19 cellular contexts compared by ENCODE assay signal in genomic region chr13:97239306-97239705, GRCh38. TPM values are rescaled to one million over a fixed set of nuclear protein-coding genes. Genes with fewer than 3 reads are reported as not detected.
DNase-seq lines count a peak whose midpoint lies in the region; ATAC-seq, FAIRE-seq and TF ChIP-seq lines count a peak whose summit lies in the region.
"Had no signal": no experiment of that assay in that cellular context is flagged by ENCODE, and none has a peak within 500 bp of the region (broad histone marks: within the 10 kb centered on the region; RNA-seq: fewer than 3 reads in every experiment).

No MANE protein-coding gene starts in this region.

- no peaks in the 10 kb centered on the region for H3K9me3 ChIP-seq in A549
- H3K9me3 ChIP-seq in PC-3 (ENCODE audit: low read length): no peaks in the 10 kb centered on the region
- no peaks in the 10 kb centered on the region for H3K9me3 ChIP-seq in hepatocyte (ENCODE audit: low read depth)
- H3K9me3 ChIP-seq in colonic mucosa: no peaks in the 10 kb centered on the region
- H3K9me3 ChIP-seq: left lung, MG63 had no signal

- POLR2A ChIA-PET in A549 (lab: Yijun Ruan, JAX) (no interaction called here), PC-3 (lab: Charles Lee; ENCODE audit: unreplicated experiment) (no interaction called here)

- TF ChIP-seq EP300 in A549 (IDR thresholded peaks at IDR 0.05): no peak

- DNase-seq in A549 (ENCODE audit: low read depth in 1 of 2, low spot score in 1 of 2) (no peak), PC-3 (no peak), hepatocyte (ENCODE audit: low spot score) (no peak), colonic mucosa (no peak), EL (no peak)
- no peak for DNase-seq in stimulated activated effector memory CD8-positive, alpha-beta T cell treated with anti-CD3 and anti-CD28 coated beads, Interleukin-12 subunit alpha, Interleukin-12 subunit beta, amount 100 ng/mL, for 72 hours (ENCODE audit: low spot score in 2 of 2)
- DNase-seq in activated T-cell treated with anti-CD3 and anti-CD28 coated beads, Interleukin-2, amount 50 U/mL, for 24 hours: no peak
- DNase-seq: central memory CD4-positive, alpha-beta T cell; DND-41; endodermal cell; GM23248; left lung; MG63; NCI-H1436 treated with DMSO at 0.1 percent for 48 hours; NCI-H2171 treated with DMSO at 0.1 percent for 48 hours; PC-9; stimulated activated CD4-positive, alpha-beta T cell treated with anti-CD3 and anti-CD28 coated beads, Interleukin-4, amount 100 ng/mL, for 4 hours had no signal

- peak overlapping the region; percentile 35 to 73; a peak in 5 of 6 replicates for H3K27ac ChIP-seq in A549
- H3K27ac ChIP-seq in PC-3 (ENCODE audit: low read length): no peak overlapping the region
- peak overlapping the region; percentile 33 for H3K27ac ChIP-seq in hepatocyte
- H3K27ac ChIP-seq in colonic mucosa: no peak overlapping the region
- H3K27ac ChIP-seq: GM23248, PC-9 had no signal

- no peak for FAIRE-seq in A549 (lab: Jason Lieb, UNC)

- intact Hi-C loops in PC-3 (cut with micrococcal nuclease) (no loop called here), colonic mucosa (cut with DNase I) (no loop called here)

- WGBS in A549 (ENCODE audit: missing lambda C conversion rate): 61% methylated on average over 1 of the region's 1 CpG
- 91% methylated on average over 1 of the region's 1 CpG for whole genome bisulfite sequencing in hepatocyte (ENCODE audit: low lambda C conversion rate, missing lambda C conversion rate)

- no peak overlapping the region for H3K4me3 ChIP-seq in A549
- no peak overlapping the region for H3K4me3 ChIP-seq in PC-3 (ENCODE audit: low read length)
- H3K4me3 ChIP-seq in hepatocyte: no peak overlapping the region
- H3K4me3 ChIP-seq in colonic mucosa: no peak overlapping the region
- H3K4me3 ChIP-seq: GM23248, left lung, MG63, PC-9 had no signal

- CTCF ChIA-PET in A549 (lab: Yijun Ruan, JAX): interaction anchor here (2.1 kb wide), 1 partner anchor 129 kb away, joined by 8 read pairs; no protein-coding TSS in a partner anchor
- CTCF ChIA-PET in PC-3 (lab: Charles Lee): no interaction called here

- H3K36me3 ChIP-seq in PC-3 (ENCODE audit: low read depth, low read length) (no peaks in the 10 kb centered on the region), hepatocyte (replicated peaks; ENCODE audit: insufficient read depth, low read depth) (no peaks in the 10 kb centered on the region), colonic mucosa (no peaks in the 10 kb centered on the region)
- H3K36me3 ChIP-seq: left lung had no signal

- H3K4me2 ChIP-seq in A549 (peak overlapping the region; percentile 62), PC-3 (ENCODE audit: low read length) (no peak overlapping the region), hepatocyte (no peak overlapping the region)
- H3K4me2 ChIP-seq: PC-9 had no signal

- no TSS peak for BruUV-seq in PC-3 (replicated peaks; lab: Mats Ljungman, UMichigan)

- H3K9me3 Mint-ChIP-seq in stimulated activated effector memory CD8-positive, alpha-beta T cell treated with anti-CD3 and anti-CD28 coated beads, Interleukin-12 subunit alpha, Interleukin-12 subunit beta, amount 100 ng/mL, for 72 hours: no peaks in the 10 kb centered on the region
- H3K9me3 Mint-ChIP-seq in activated T-cell treated with anti-CD3 and anti-CD28 coated beads, Interleukin-2, amount 50 U/mL, for 24 hours: no peaks in the 10 kb centered on the region
- H3K9me3 Mint-ChIP-seq: endodermal cell had no signal

- H3K27me3 Mint-ChIP-seq in activated T-cell treated with anti-CD3 and anti-CD28 coated beads, Interleukin-2, amount 50 U/mL, for 24 hours: no peaks in the 10 kb centered on the region

- TF ChIP-seq RAD21 in A549 (conservative IDR thresholded peaks at IDR 0.05 in 1 of 2, IDR thresholded peaks at IDR 0.05 in 1 of 2): no peak

- ATAC-seq in A549 (peak in 1 of 2 experiments; percentile 12; a peak in 2 of 6 replicates), PC-3 (peak; percentile 70), HG02981 (IDR thresholded peaks at IDR 0.05; ENCODE audit: unreplicated experiment) (no peak)
- no peak for ATAC-seq in stimulated activated effector memory CD8-positive, alpha-beta T cell treated with anti-CD3 and anti-CD28 coated beads, Interleukin-12 subunit alpha, Interleukin-12 subunit beta, amount 100 ng/mL, for 72 hours
- ATAC-seq: activated CD4-positive, CD25-positive, alpha-beta regulatory T cell treated with anti-CD3 and anti-CD28 coated beads, Interleukin-2, amount 50 U/mL, for 24 hours had no signal

- peaks cover 86% of the 10 kb centered on the region for H3K4me1 Mint-ChIP-seq in stimulated activated effector memory CD8-positive, alpha-beta T cell treated with anti-CD3 and anti-CD28 coated beads, Interleukin-12 subunit alpha, Interleukin-12 subunit beta, amount 100 ng/mL, for 72 hours
- peaks cover 64% of the 10 kb centered on the region for H3K4me1 Mint-ChIP-seq in activated T-cell treated with anti-CD3 and anti-CD28 coated beads, Interleukin-2, amount 50 U/mL, for 24 hours (ENCODE audit: low read depth)

- H3K27ac Mint-ChIP-seq in stimulated activated effector memory CD8-positive, alpha-beta T cell treated with anti-CD3 and anti-CD28 coated beads, Interleukin-12 subunit alpha, Interleukin-12 subunit beta, amount 100 ng/mL, for 72 hours: peak overlapping the region; percentile 67
- no peak overlapping the region for H3K27ac Mint-ChIP-seq in activated T-cell treated with anti-CD3 and anti-CD28 coated beads, Interleukin-2, amount 50 U/mL, for 24 hours
- H3K27ac Mint-ChIP-seq: endodermal cell had no signal

- H3K4me1 ChIP-seq in A549 (peaks cover 66% of the 10 kb centered on the region), PC-3 (ENCODE audit: insufficient read depth, low read length) (no peaks in the 10 kb centered on the region), hepatocyte (ENCODE audit: insufficient read depth) (peaks cover 55% of the 10 kb centered on the region), colonic mucosa (peaks cover 3% of the 10 kb centered on the region)

- H4K20me1 ChIP-seq in PC-3 (ENCODE audit: low read length): no peaks in the 10 kb centered on the region
- peaks cover 42% of the 10 kb centered on the region for H4K20me1 ChIP-seq in hepatocyte (ENCODE audit: insufficient read depth, poor library complexity, severe bottlenecking)

- H3K9me2 ChIP-seq in PC-3 (replicated peaks; ENCODE audit: low read length): no peaks in the 10 kb centered on the region
- H3K9me2 ChIP-seq in hepatocyte (replicated peaks; ENCODE audit: insufficient read depth): no peaks in the 10 kb centered on the region

- H3K9ac ChIP-seq in PC-3 (ENCODE audit: low read length) (no peak overlapping the region), colonic mucosa (ENCODE audit: low read depth in 2 of 2, low read length in 2 of 2) (no peak overlapping the region)
- H3K9ac ChIP-seq: GM23248 had no signal

- H3K27me3 ChIP-seq in PC-3 (ENCODE audit: low read length): no peaks in the 10 kb centered on the region
- no peaks in the 10 kb centered on the region for H3K27me3 ChIP-seq in hepatocyte
- H3K27me3 ChIP-seq in colonic mucosa: no peaks in the 10 kb centered on the region
- H3K27me3 ChIP-seq: left lung, MG63 had no signal

- H2AFZ ChIP-seq in PC-3 (ENCODE audit: low read length) (no peak overlapping the region), hepatocyte (no peak overlapping the region)
- H2AFZ ChIP-seq: GM23248, PC-9 had no signal

- TF ChIP-seq POLR2A in A549 (IDR thresholded peaks at IDR 0.05; ENCODE audit: low read length): no peak

- H3K4me3 Mint-ChIP-seq in stimulated activated effector memory CD8-positive, alpha-beta T cell treated with anti-CD3 and anti-CD28 coated beads, Interleukin-12 subunit alpha, Interleukin-12 subunit beta, amount 100 ng/mL, for 72 hours: no peak overlapping the region
- H3K4me3 Mint-ChIP-seq in activated T-cell treated with anti-CD3 and anti-CD28 coated beads, Interleukin-2, amount 50 U/mL, for 24 hours: no peak overlapping the region
- H3K4me3 Mint-ChIP-seq: endodermal cell had no signal

- no peaks in the 10 kb centered on the region for H3F3A ChIP-seq in PC-3 (ENCODE audit: low read length, unreplicated experiment)

- H3K79me2 ChIP-seq in PC-3 (ENCODE audit: low read length) (no peaks in the 10 kb centered on the region), hepatocyte (peaks cover 94% of the 10 kb centered on the region)

- H3K36me3 Mint-ChIP-seq in stimulated activated effector memory CD8-positive, alpha-beta T cell treated with anti-CD3 and anti-CD28 coated beads, Interleukin-12 subunit alpha, Interleukin-12 subunit beta, amount 100 ng/mL, for 72 hours: peaks cover 19% of the 10 kb centered on the region
- H3K36me3 Mint-ChIP-seq in activated T-cell treated with anti-CD3 and anti-CD28 coated beads, Interleukin-2, amount 50 U/mL, for 24 hours (ENCODE audit: low read depth): peaks cover 5% of the 10 kb centered on the region

- TF ChIP-seq CTCF in A549 (IDR thresholded peaks at IDR 0.05) (no peak), PC-3 (conservative IDR thresholded peaks at IDR 0.05; ENCODE audit: low read depth, low read length) (no peak), hepatocyte (IDR thresholded peaks at IDR 0.05; ENCODE audit: poor library complexity) (no peak), colonic mucosa (IDR thresholded peaks at IDR 0.05) (no peak)

TF ChIP-seq in A549, 52 proteins besides CTCF, POLR2A, EP300 and RAD21:
- no peak for TF ChIP-seq FOSL2 (IDR thresholded peaks at IDR 0.05)
- TF ChIP-seq FOSL2 (CRISPR knock-in tag; IDR thresholded peaks at IDR 0.05): peak; percentile 68
- TF ChIP-seq JUNB (IDR thresholded peaks at IDR 0.05): no peak
- no peak for TF ChIP-seq RCOR1 (IDR thresholded peaks at IDR 0.05; ENCODE audit: low read depth, low read length)

RNA-seq across cellular contexts. Expression of gene MBNL2, which starts 17.2 kb away (rescaled TPM):
- 20.6 and 25.9 TPM in 2 replicates for polyA plus RNA-seq in A549 (2011; rRNA removed)
- 4.6 and 6.1 TPM in 2 replicates for polyA plus RNA-seq in A549 (2012; cell fraction: cytosol; rRNA removed)
- 6.1 and 8.6 TPM in 2 replicates for polyA plus RNA-seq in A549 (2012; cell fraction: nucleus; rRNA removed)
- polyA plus RNA-seq in A549 (2017; fragmentation: RNase III; extraction: RNeasy Plus Mini Kit Qiagen cat#74134 plus additional on column Dnase treatment): 15.4 to 21.3 TPM (median 18.7 TPM) in 3 replicates
- 37.8 and 44.0 TPM in 2 replicates for polyA minus RNA-seq in A549 (2011; rRNA and poly(A)+ RNA removed)
- 10.3 and 17.8 TPM in 2 replicates for total RNA-seq in PC-3 (2014; rRNA removed)
- total RNA-seq in hepatocyte: 96.8 and 97.9 TPM in 2 replicates
- polyA plus RNA-seq in hepatocyte: 27.4 and 33.8 TPM in 2 replicates
- total RNA-seq in colonic mucosa: 10 to 100 TPM; 28.2 to 61.8 TPM

Comparison
In these comparisons a context has a peak if more than half of its experiments do, and no peak if none do; other contexts are left out.
1. H3K27ac ChIP-seq: peak in A549 (2 of 2) and hepatocyte (single experiment); none in PC-3 (single experiment) and colonic mucosa (single experiment).